ENCODE assay signal across 8 cellular contexts in genomic region chr16:21514474-21514840, GRCh38.
DNase-seq lines count a peak whose midpoint lies in the region; ATAC-seq, FAIRE-seq and TF ChIP-seq lines count a peak whose summit lies in the region.
"Not testable (repeated sequence)": the region's sequence is repeated elsewhere in the genome, so short reads cannot be mapped to it uniquely, and the experiment has no call there.

No MANE protein-coding gene starts in this region.

- H3K27ac Mint-ChIP-seq in HFFc6 = peak overlapping the region; percentile 70
- peak overlapping the region; percentile 19; the same call in 1 of the 2 replicates for H3K27ac Mint-ChIP-seq in WTC11
- H3K27ac Mint-ChIP-seq in activated naive CD8-positive, alpha-beta T cell = peak overlapping the region; percentile 64
- H3K27ac Mint-ChIP-seq in endothelial cell (ENCODE audit: unreplicated experiment) = peak overlapping the region; percentile 61

- POLR2A ChIA-PET in WTC11 (lab: Charles Lee) = not testable (repeated sequence)

- H3K4me2 ChIP-seq in BLaER1 treated with 17β-estradiol and CSF1 and Interleukin-3, amounts not matched to agents 10 nM and 100 nM = peak overlapping the region; percentile 79 to 99 (median 95)

- WGBS in prostate gland = 46% methylated on average over 14 of the region's 14 CpGs

- CTCF ChIA-PET in WTC11 (lab: Charles Lee) = interaction anchor here (0.7 kb wide), 1 partner anchor 143 kb away, joined by 3 read pairs; no protein-coding TSS in a partner anchor

- peaks cover 17 to 58% (median 42%) of the 10 kb centered on the region in 11 experiments; a peak in 19 of 22 replicates for H3K36me3 ChIP-seq in BLaER1 treated with 17β-estradiol and CSF1 and Interleukin-3, amounts not matched to agents 10 nM and 100 nM
- not testable (repeated sequence) for H3K36me3 ChIP-seq in kidney (ENCODE audit: control insufficient read depth in 1 of 2, insufficient read depth in 2 of 2, low read length in 2 of 2); prostate gland; subcutaneous abdominal adipose tissue (ENCODE audit: control insufficient read depth in 5 of 5, insufficient read depth in 5 of 5, low read length in 5 of 5)

- not testable (repeated sequence) for H3K27me3 ChIP-seq in BLaER1 treated with 17β-estradiol and CSF1 and Interleukin-3, amounts not matched to agents 10 nM and 100 nM; prostate gland (replicated peaks; ENCODE audit: insufficient read depth); subcutaneous abdominal adipose tissue (ENCODE audit: control insufficient read depth in 5 of 5, insufficient read depth in 4 of 5, low read length in 5 of 5)

- peaks cover 51% of the 10 kb centered on the region for H3K36me3 Mint-ChIP-seq in HFFc6 (ENCODE audit: low read depth)
- not testable (repeated sequence) for H3K36me3 Mint-ChIP-seq in WTC11; activated naive CD8-positive, alpha-beta T cell; endothelial cell (ENCODE audit: low read depth, unreplicated experiment)

- not testable (repeated sequence) for H3K27ac ChIP-seq in BLaER1 treated with 17β-estradiol and CSF1 and Interleukin-3, amounts not matched to agents 10 nM and 100 nM
- H3K27ac ChIP-seq in kidney (ENCODE audit: low read depth in 2 of 2, low read length in 2 of 2) = peak overlapping the region in 1 of 2 donors; percentile 53
- peak overlapping the region; percentile 66 to 77 for H3K27ac ChIP-seq in prostate gland
- H3K27ac ChIP-seq in subcutaneous abdominal adipose tissue (ENCODE audit: low read depth, low read length) = peak overlapping the region; percentile 57

- peak overlapping the region in 2 of 10 experiments; percentile 3 to 24; a peak in 1 of 20 replicates for H3K4me3 ChIP-seq in BLaER1 treated with 17β-estradiol and CSF1 and Interleukin-3, amounts not matched to agents 10 nM and 100 nM
- not testable (repeated sequence) for H3K4me3 ChIP-seq in kidney (ENCODE audit: low read length in 2 of 2); prostate gland; subcutaneous abdominal adipose tissue (ENCODE audit: low read depth in 1 of 5, low read length in 5 of 5)

- not testable (repeated sequence) for DNase-seq in HFFc6; WTC11 (ENCODE audit: low spot score); endothelial cell (ENCODE audit: low spot score); prostate gland (ENCODE audit: low spot score)
- peak; percentile 32 for DNase-seq in kidney

- H3K4me3 Mint-ChIP-seq in HFFc6 = peak overlapping the region; percentile 39
- not testable (repeated sequence) for H3K4me3 Mint-ChIP-seq in WTC11; endothelial cell (ENCODE audit: unreplicated experiment)
- H3K4me3 Mint-ChIP-seq in activated naive CD8-positive, alpha-beta T cell = peak overlapping the region; percentile 62

- H3K4me1 Mint-ChIP-seq in HFFc6 (ENCODE audit: low read depth) = peaks cover 78% of the 10 kb centered on the region
- peaks cover 42% of the 10 kb centered on the region for H3K4me1 Mint-ChIP-seq in WTC11
- peaks cover 51% of the 10 kb centered on the region for H3K4me1 Mint-ChIP-seq in activated naive CD8-positive, alpha-beta T cell (ENCODE audit: low read depth)
- H3K4me1 Mint-ChIP-seq in endothelial cell (ENCODE audit: unreplicated experiment) = peaks cover 22% of the 10 kb centered on the region

- not testable (repeated sequence) for ATAC-seq in WTC11

- H3K9me3 Mint-ChIP-seq in HFFc6; WTC11; activated naive CD8-positive, alpha-beta T cell (ENCODE audit: low read depth); endothelial cell (ENCODE audit: unreplicated experiment): not testable (repeated sequence)

- H3K4me1 ChIP-seq in BLaER1 treated with 17β-estradiol and CSF1 and Interleukin-3, amounts not matched to agents 10 nM and 100 nM = peaks cover 71 to 86% (median 82%) of the 10 kb centered on the region in 10 experiments
- H3K4me1 ChIP-seq in kidney (ENCODE audit: control insufficient read depth in 1 of 2, insufficient read depth in 1 of 2, low read depth in 1 of 2, low read length in 2 of 2) (peaks cover 10 to 41% of the 10 kb centered on the region in 2 donors), prostate gland (replicated peaks) (peaks cover 37% of the 10 kb centered on the region), subcutaneous abdominal adipose tissue (ENCODE audit: control insufficient read depth in 5 of 5, insufficient read depth in 5 of 5, low read length in 5 of 5) (peaks cover 11 to 71% (median 59%) of the 10 kb centered on the region in 5 donors)

- not testable (repeated sequence) for TF ChIP-seq CTCF in HFFc6 (IDR thresholded peaks at IDR 0.05); WTC11 (IDR thresholded peaks at IDR 0.05); endothelial cell (IDR thresholded peaks at IDR 0.05; ENCODE audit: unreplicated experiment); kidney (IDR thresholded peaks at IDR 0.05; ENCODE audit: borderline replicate concordance, extremely low read depth, insufficient read depth); prostate gland (IDR thresholded peaks at IDR 0.05)

- H3K27me3 Mint-ChIP-seq in HFFc6 (ENCODE audit: insufficient read depth) (peaks cover 17% of the 10 kb centered on the region), endothelial cell (ENCODE audit: unreplicated experiment) (peaks cover 17% of the 10 kb centered on the region)
- not testable (repeated sequence) for H3K27me3 Mint-ChIP-seq in WTC11 (ENCODE audit: low read depth); activated naive CD8-positive, alpha-beta T cell

- not testable (repeated sequence) for TF ChIP-seq POLR2A in prostate gland (IDR thresholded peaks at IDR 0.05)

- H4K20me1 ChIP-seq in BLaER1 treated with 17β-estradiol and CSF1 and Interleukin-3, amounts not matched to agents 10 nM and 100 nM = peaks cover 83 to 98% (median 95%) of the 10 kb centered on the region in 11 experiments

- H3K9me3 ChIP-seq in BLaER1 treated with 17β-estradiol and CSF1 and Interleukin-3, amounts not matched to agents 10 nM and 100 nM (replicated peaks in 1 of 11); kidney (ENCODE audit: control insufficient read depth in 1 of 2, low read length in 2 of 2); prostate gland; subcutaneous abdominal adipose tissue (ENCODE audit: control insufficient read depth in 5 of 5, low read length in 5 of 5): not testable (repeated sequence)

- not testable (repeated sequence) for FAIRE-seq in kidney (lab: Jason Lieb, UNC)

- H3K9ac ChIP-seq in BLaER1 treated with 17β-estradiol and CSF1 and Interleukin-3, amounts not matched to agents 10 nM and 100 nM = peak overlapping the region in 2 of 11 experiments; percentile 20 to 27; a peak in 1 of 22 replicates
- H3K9ac ChIP-seq in kidney (ENCODE audit: low read length in 2 of 2); subcutaneous abdominal adipose tissue (ENCODE audit: low read length in 5 of 5): not testable (repeated sequence)

- intact Hi-C loops in kidney (cut with DNase I) = not testable (repeated sequence)
- intact Hi-C loops in prostate gland (cut with DNase I) = loop anchor here (10.0 kb wide), 1 partner anchor 680 kb away; no protein-coding TSS in a partner anchor

Comparison
In these comparisons a context has a peak if more than half of its experiments do, and no peak if none do; other contexts are left out.
1. H3K27ac Mint-ChIP-seq: peak in every context shown above with its lines; median percentile 70 in HFFc6; 64 in activated naive CD8-positive, alpha-beta T cell; 61 in endothelial cell; 19 in WTC11.